In the genomic region with DNA sequence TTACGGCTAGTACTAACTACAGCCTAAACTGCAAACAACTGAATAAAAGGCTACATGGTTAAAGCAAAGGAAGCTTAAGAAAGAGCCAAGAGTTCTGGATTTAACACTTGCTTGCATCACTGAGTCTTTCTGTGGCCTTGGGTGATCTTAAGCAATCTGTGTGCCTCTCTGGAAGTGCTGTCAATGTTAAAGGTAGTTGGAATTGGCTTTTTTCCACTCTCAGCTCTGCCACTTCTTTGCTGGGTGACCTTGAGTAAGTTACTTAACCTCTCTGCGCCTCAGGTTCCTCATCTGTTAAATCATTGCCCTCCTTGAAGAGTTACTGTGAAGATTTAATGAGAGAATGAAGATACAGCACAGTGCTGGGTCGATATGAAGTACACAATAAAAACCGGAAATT, we compare ENCODE assay signal across 1 cellular context.
TF ChIP-seq lines count a peak whose summit lies in the region.

No MANE protein-coding gene starts in this region.

TF ChIP-seq in endothelial cell of umbilical vein, 7 proteins besides CTCF, POLR2A, EP300 and RAD21 (continued from another document):
- TF ChIP-seq JUN (IDR thresholded peaks at IDR 0.05; ENCODE audit: borderline replicate concordance, insufficient read depth, insufficient read length, low read depth) (no peak), EZH2 (IDR thresholded peaks at IDR 0.05; ENCODE audit: borderline replicate concordance, low read depth, low read length, severe bottlenecking) (no peak), POLR2AphosphoS5 (IDR thresholded peaks at IDR 0.05; ENCODE audit: insufficient read depth, low read depth, low read length) (no peak), GATA2 (IDR thresholded peaks at IDR 0.05; ENCODE audit: insufficient read depth, insufficient read length, low read depth, low read length) (no peak)
